ENCODE assay signal across 1 cellular context in the genomic region with DNA sequence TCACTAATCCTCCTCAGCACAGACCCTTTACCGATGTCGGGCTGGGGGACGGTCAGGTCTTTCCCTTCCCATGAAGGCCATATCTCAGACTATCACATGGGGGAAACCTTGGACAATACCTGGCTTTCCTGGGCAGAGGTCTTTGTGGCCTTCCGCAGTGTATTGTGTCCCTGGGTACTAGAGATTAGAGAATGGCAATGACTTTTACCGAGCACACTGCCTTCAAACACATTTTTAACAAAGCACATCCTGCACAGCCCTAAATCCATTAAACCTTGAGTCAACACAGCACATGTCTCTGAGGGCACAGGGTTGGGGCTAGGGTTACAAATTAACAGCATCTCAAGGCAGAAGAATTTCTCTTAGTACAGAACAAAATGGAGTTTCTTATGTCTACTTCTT. TPM values are rescaled to one million over a fixed set of nuclear protein-coding genes. Genes with fewer than 3 reads are reported as not detected.
"Had no signal": no experiment of that assay in that cellular context is flagged by ENCODE, and none has a peak within 500 bp of the region (broad histone marks: within the 10 kb centered on the region; RNA-seq: fewer than 3 reads in every experiment).

No MANE protein-coding gene starts in this region.

RNA-seq across cellular contexts. Expression of gene SGIP1, which starts 58.2 kb away (rescaled TPM):
- polyA plus RNA-seq: immature natural killer cell had no signal
